In genomic region chr10:131199646-131200045, GRCh38 we compare ENCODE assay signal across 17 cellular contexts.
A peak's percentile ranks its signal among the peaks of the same experiment; 100 is the strongest.
DNase-seq lines count a peak whose midpoint lies in the region; TF ChIP-seq lines count a peak whose summit lies in the region.
"Had no signal": no experiment of that assay in that cellular context is flagged by ENCODE, and none has a peak within 500 bp of the region (broad histone marks: within the 10 kb centered on the region; RNA-seq: fewer than 3 reads in every experiment).

No MANE protein-coding gene starts in this region.

- H2BK12ac ChIP-seq in H9 (ENCODE audit: insufficient read length, low read depth, low read length), result no peak overlapping the region

- 0 out of 5 replicates have a peak, but pooled peaks cover 0 to 2% of the 10 kb centered on the region in 2 experiments for H3K9me3 Mint-ChIP-seq in H9

- TF ChIP-seq EP300 in sigmoid colon (IDR thresholded peaks at IDR 0.05), result no peak
- no peak for TF ChIP-seq EP300 in transverse colon (IDR thresholded peaks at IDR 0.05; ENCODE audit: low read depth)

- peaks cover 0 to 3% (median 0%) of the 10 kb centered on the region in 3 experiments; a peak in 1 of 7 replicates for H3K36me3 Mint-ChIP-seq in H9 (ENCODE audit: insufficient read depth in 1 of 3, low read depth in 3 of 3)

- no peaks in the 10 kb centered on the region for H3K23me2 ChIP-seq in H9 (ENCODE audit: insufficient read length, low read depth, low read length, poor library complexity, severe bottlenecking)

- no peak overlapping the region for H4K8ac ChIP-seq in H9 (replicated peaks; ENCODE audit: insufficient read length, low read depth, low read length)

- no peak overlapping the region for H3K4me3 ChIP-seq in sigmoid colon
- no peak overlapping the region for H3K4me3 ChIP-seq in transverse colon
- H3K4me3 ChIP-seq: PC-9, SJSA1 had no signal

- peak; percentile 1 for DNase-seq in activated CD4-positive, alpha-beta T cell treated with anti-CD3 and anti-CD28 coated beads for 1 hour
- DNase-seq in activated CD4-positive, alpha-beta T cell treated with anti-CD3 and anti-CD28 coated beads for 48 hours, result no peak
- DNase-seq in H9, result peak; percentile 24
- peak; percentile 41 for DNase-seq in left kidney (ENCODE audit: low read depth, low spot score)
- peak; percentile 13 for DNase-seq in sigmoid colon
- DNase-seq in NCI-H2107 treated with DMSO at 0.1 percent for 48 hours (lab: John Stamatoyannopoulos, UW; ENCODE audit: unreplicated experiment), result no peak
- no peak for DNase-seq in NCI-H1105 (lab: John Stamatoyannopoulos, UW)
- DNase-seq in transverse colon, result no peak
- DNase-seq: C1 segment of cervical spinal cord, KBM-7, MV-4-11, NCI-H1694, NCI-H2171, NCI-H446, NCI-H774, PC-9 had no signal

- TF ChIP-seq POLR2A in sigmoid colon (IDR thresholded peaks at IDR 0.05) (no peak), transverse colon (IDR thresholded peaks at IDR 0.05) (no peak)

- H2BK20ac ChIP-seq in H9 (ENCODE audit: low read depth, low read length, poor library complexity, severe bottlenecking), result no peak overlapping the region

- H3K9me3 ChIP-seq in H9 (ENCODE audit: control insufficient read depth, low read depth, low read length) (no peaks in the 10 kb centered on the region), sigmoid colon (no peaks in the 10 kb centered on the region), transverse colon (no peaks in the 10 kb centered on the region)
- H3K9me3 ChIP-seq: SJSA1 had no signal

- no peak overlapping the region for H3K23ac ChIP-seq in H9 (ENCODE audit: insufficient read length, low read depth, low read length)

- no peak overlapping the region for H4K91ac ChIP-seq in H9 (ENCODE audit: insufficient read length, low read depth, low read length)

- no peak for TF ChIP-seq CTCF in H9 (conservative IDR thresholded peaks at IDR 0.05)
- TF ChIP-seq CTCF in sigmoid colon (IDR thresholded peaks at IDR 0.05), result no peak
- TF ChIP-seq CTCF in transverse colon (IDR thresholded peaks at IDR 0.05), result no peak

- no peaks in the 10 kb centered on the region for H3K79me2 ChIP-seq in H9 (ENCODE audit: insufficient read depth, low read length)

- in situ Hi-C loops in transverse colon (cut with MboI; ENCODE audit: low pct_ligation_motif_present in 1 of 4, low pct_unique_long_range_greater_than_20kb in 1 of 4, low sequenced_read_pairs in 3 of 4), result no loop called here

- no peak overlapping the region for H2BK5ac ChIP-seq in H9 (ENCODE audit: insufficient read length, low read length)

- no peak overlapping the region for H3K14ac ChIP-seq in H9 (ENCODE audit: insufficient read depth, low read length)

- no peak overlapping the region for H3K18ac ChIP-seq in H9 (ENCODE audit: insufficient read length, low read depth, low read length)

- H3K4me3 Mint-ChIP-seq in H9, result no peak overlapping the region

- peaks cover 4 to 9% of the 10 kb centered on the region in 2 experiments for H3K4me1 Mint-ChIP-seq in H9

- no peak overlapping the region for H2BK15ac ChIP-seq in H9 (ENCODE audit: low read depth, low read length)

- no peak overlapping the region for H3K4me2 ChIP-seq in H9 (ENCODE audit: insufficient read depth, insufficient read length, low read length)
- H3K4me2 ChIP-seq: PC-9 had no signal

- H4K20me1 ChIP-seq in H9 (ENCODE audit: control insufficient read depth, insufficient read depth, insufficient read length), result no peaks in the 10 kb centered on the region

- peak overlapping the region in 1 of 3 experiments; percentile 37; a peak in 3 of 7 replicates for H3K27ac Mint-ChIP-seq in H9

- H3K4me1 ChIP-seq in H9 (ENCODE audit: insufficient read depth, low read length) (no peaks in the 10 kb centered on the region), sigmoid colon (no peaks in the 10 kb centered on the region), transverse colon (no peaks in the 10 kb centered on the region)
- H3K4me1 ChIP-seq: SJSA1 had no signal

- no peak overlapping the region for H3K27ac ChIP-seq in H9 (ENCODE audit: insufficient read length, low read depth, low read length)
- H3K27ac ChIP-seq in sigmoid colon, result no peak overlapping the region
- no peak overlapping the region for H3K27ac ChIP-seq in transverse colon
- H3K27ac ChIP-seq: PC-9, SJSA1 had no signal

- no peak overlapping the region for H3K56ac ChIP-seq in H9 (ENCODE audit: insufficient read length, low read depth, low read length)

- H3K36me3 ChIP-seq in sigmoid colon, result no peaks in the 10 kb centered on the region
- no peaks in the 10 kb centered on the region for H3K36me3 ChIP-seq in transverse colon
- H3K36me3 ChIP-seq: SJSA1 had no signal

- no peak overlapping the region for H3T11ph ChIP-seq in H9 (ENCODE audit: low read length)

- H4K5ac ChIP-seq in H9 (ENCODE audit: insufficient read length, low read depth, low read length), result no peak overlapping the region

- no peaks in the 10 kb centered on the region for H3K79me1 ChIP-seq in H9 (ENCODE audit: insufficient read depth, low read depth, low read length, poor library complexity, severe bottlenecking)

- no peak overlapping the region for H3K9ac ChIP-seq in H9 (ENCODE audit: extremely low read depth, insufficient read length, low read length)

- no CpG with 5 or more reads among the region's 6 CpGs for WGBS in H9 (ENCODE audit: extremely low coverage, insufficient read length, low lambda C conversion rate)
- 16 to 24% methylated on average over 6 of the region's 6 CpGs for WGBS in sigmoid colon, 2 donors
- 36% methylated on average over 6 of the region's 6 CpGs; no CpG with 5 or more reads in 1 of the 2 donors for WGBS in transverse colon (ENCODE audit: low coverage in 1 of 2), 2 donors

- no peak overlapping the region for H2BK120ac ChIP-seq in H9 (ENCODE audit: low read depth, low read length, poor library complexity, severe bottlenecking)

- no peaks in the 10 kb centered on the region; the same call in 1 of the 2 replicates for H3K27me3 Mint-ChIP-seq in H9 (ENCODE audit: low read depth)

- H3K4ac ChIP-seq in H9 (ENCODE audit: low read depth, low read length), result no peak overlapping the region

- H2AK5ac ChIP-seq in H9 (ENCODE audit: insufficient read length, low read length), result no peak overlapping the region

- intact Hi-C loops in sigmoid colon (cut with DNase I) (no loop called here), transverse colon (cut with DNase I; ENCODE audit: low total_unique reads) (loop anchor here (5.0 kb wide), 1 partner anchor 162 kb away; no protein-coding TSS in a partner anchor)

- H3K27me3 ChIP-seq in H9 (ENCODE audit: insufficient read depth, low read length) (no peaks in the 10 kb centered on the region), sigmoid colon (no peaks in the 10 kb centered on the region), transverse colon (no peaks in the 10 kb centered on the region)
- H3K27me3 ChIP-seq: SJSA1 had no signal

- H2AFZ ChIP-seq in H9 (ENCODE audit: low read length), result no peak overlapping the region
- H2AFZ ChIP-seq: PC-9 had no signal

Comparison
In these comparisons a context has a peak if more than half of its experiments do, and no peak if none do; other contexts are left out.
1. DNase-seq: peak in activated CD4-positive, alpha-beta T cell treated with anti-CD3 and anti-CD28 coated beads for 1 hour (single experiment), H9 (single experiment), left kidney (single experiment) and sigmoid colon (single experiment); none in activated CD4-positive, alpha-beta T cell treated with anti-CD3 and anti-CD28 coated beads for 48 hours (single experiment), NCI-H2107 treated with DMSO at 0.1 percent for 48 hours (single experiment), NCI-H1105 (single experiment) and transverse colon (single experiment).